ENCODE assay signal across 1 cellular context in the genomic region with DNA sequence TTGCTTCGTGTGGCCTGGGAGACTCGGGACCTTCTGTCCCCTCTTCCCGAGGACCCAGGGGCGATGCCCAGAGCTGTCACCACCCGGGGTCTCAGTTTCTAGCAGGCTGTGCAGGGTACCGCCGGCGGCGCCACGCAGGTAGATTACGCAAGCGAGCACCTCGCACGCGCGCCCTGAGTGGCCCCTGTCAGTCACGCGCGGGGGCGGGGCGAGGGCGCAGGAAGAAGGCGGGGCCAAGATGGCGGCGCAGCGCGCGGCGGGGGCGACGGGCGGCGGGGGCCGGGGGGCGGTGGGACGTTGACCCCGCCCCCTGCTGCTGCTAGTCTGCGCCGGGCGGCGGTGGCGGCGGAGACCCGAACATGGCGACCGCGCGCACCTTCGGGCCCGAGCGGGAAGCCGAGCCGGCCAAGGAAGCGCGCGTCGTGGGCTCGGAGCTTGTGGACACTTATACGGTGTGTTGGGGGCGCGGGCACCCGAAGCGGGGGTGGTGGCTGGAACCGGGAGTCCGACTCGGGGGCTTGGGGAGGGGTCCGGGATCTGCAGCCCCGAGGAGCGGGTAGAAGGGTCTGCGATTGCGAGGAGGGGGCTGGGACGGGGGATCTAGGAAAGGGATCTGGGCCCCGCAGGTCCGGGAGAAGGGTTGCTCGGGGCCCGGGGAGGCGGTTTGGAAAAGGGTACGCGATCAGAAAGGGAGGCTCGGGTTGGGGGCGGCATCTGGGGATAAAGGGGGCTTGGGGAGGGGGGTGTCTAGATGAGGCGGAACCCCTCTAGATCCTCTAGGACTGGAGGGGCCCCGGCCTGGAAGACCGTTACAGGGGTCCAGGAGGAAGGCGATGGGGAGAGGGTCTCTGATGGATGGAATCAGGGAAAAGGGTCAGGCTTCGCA.
TF ChIP-seq lines count a peak whose summit lies in the region.

A gene (plus strand): TSS at position 322 of the 886 bp plus-strand sequence. CDS start 38 bp downstream, at position 360.

TF ChIP-seq in WTC11, 78 proteins besides CTCF, POLR2A, EP300 and RAD21 (continued from another document and continues in another):
- TF ChIP-seq, protein P1, sequence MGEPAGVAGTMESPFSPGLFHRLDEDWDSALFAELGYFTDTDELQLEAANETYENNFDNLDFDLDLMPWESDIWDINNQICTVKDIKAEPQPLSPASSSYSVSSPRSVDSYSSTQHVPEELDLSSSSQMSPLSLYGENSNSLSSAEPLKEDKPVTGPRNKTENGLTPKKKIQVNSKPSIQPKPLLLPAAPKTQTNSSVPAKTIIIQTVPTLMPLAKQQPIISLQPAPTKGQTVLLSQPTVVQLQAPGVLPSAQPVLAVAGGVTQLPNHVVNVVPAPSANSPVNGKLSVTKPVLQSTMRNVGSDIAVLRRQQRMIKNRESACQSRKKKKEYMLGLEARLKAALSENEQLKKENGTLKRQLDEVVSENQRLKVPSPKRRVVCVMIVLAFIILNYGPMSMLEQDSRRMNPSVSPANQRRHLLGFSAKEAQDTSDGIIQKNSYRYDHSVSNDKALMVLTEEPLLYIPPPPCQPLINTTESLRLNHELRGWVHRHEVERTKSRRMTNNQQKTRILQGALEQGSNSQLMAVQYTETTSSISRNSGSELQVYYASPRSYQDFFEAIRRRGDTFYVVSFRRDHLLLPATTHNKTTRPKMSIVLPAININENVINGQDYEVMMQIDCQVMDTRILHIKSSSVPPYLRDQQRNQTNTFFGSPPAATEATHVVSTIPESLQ (CRISPR knock-in tag; IDR thresholded peaks at IDR 0.05), result no peak
- TF ChIP-seq GTF2I (CRISPR knock-in tag; conservative IDR thresholded peaks at IDR 0.05), result no peak
- no peak for TF ChIP-seq NR3C1 (CRISPR knock-in tag; conservative IDR thresholded peaks at IDR 0.05; ENCODE audit: low read depth)
- TF ChIP-seq ESRRA (CRISPR knock-in tag; IDR thresholded peaks at IDR 0.05; ENCODE audit: borderline replicate concordance), result no peak
- TF ChIP-seq CBFB (CRISPR knock-in tag; IDR thresholded peaks at IDR 0.05; ENCODE audit: low read depth), result no peak
- no peak for TF ChIP-seq ELF4 (CRISPR knock-in tag; IDR thresholded peaks at IDR 0.05; ENCODE audit: low read depth)
- no peak; the same call in 1 of the 2 replicates for TF ChIP-seq ZNF423 (CRISPR knock-in tag; IDR thresholded peaks at IDR 0.05)
- TF ChIP-seq FOXK1 (CRISPR knock-in tag; IDR thresholded peaks at IDR 0.05), result peak; percentile 60; the same call in 1 of the 2 replicates
- no peak for TF ChIP-seq KAT7 (CRISPR knock-in tag; IDR thresholded peaks at IDR 0.05; ENCODE audit: borderline replicate concordance)
- no peak for TF ChIP-seq ATF1 (CRISPR knock-in tag; IDR thresholded peaks at IDR 0.05)
- TF ChIP-seq, protein P2, sequence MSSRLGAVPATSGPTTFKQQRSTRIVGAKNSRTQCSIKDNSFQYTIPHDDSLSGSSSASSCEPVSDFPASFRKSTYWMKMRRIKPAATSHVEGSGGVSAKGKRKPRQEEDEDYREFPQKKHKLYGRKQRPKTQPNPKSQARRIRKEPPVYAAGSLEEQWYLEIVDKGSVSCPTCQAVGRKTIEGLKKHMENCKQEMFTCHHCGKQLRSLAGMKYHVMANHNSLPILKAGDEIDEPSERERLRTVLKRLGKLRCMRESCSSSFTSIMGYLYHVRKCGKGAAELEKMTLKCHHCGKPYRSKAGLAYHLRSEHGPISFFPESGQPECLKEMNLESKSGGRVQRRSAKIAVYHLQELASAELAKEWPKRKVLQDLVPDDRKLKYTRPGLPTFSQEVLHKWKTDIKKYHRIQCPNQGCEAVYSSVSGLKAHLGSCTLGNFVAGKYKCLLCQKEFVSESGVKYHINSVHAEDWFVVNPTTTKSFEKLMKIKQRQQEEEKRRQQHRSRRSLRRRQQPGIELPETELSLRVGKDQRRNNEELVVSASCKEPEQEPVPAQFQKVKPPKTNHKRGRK (CRISPR knock-in tag; IDR thresholded peaks at IDR 0.05; ENCODE audit: borderline replicate concordance), result no peak
- TF ChIP-seq, protein P3, sequence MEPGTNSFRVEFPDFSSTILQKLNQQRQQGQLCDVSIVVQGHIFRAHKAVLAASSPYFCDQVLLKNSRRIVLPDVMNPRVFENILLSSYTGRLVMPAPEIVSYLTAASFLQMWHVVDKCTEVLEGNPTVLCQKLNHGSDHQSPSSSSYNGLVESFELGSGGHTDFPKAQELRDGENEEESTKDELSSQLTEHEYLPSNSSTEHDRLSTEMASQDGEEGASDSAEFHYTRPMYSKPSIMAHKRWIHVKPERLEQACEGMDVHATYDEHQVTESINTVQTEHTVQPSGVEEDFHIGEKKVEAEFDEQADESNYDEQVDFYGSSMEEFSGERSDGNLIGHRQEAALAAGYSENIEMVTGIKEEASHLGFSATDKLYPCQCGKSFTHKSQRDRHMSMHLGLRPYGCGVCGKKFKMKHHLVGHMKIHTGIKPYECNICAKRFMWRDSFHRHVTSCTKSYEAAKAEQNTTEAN (CRISPR knock-in tag; IDR thresholded peaks at IDR 0.05), result no peak
- TF ChIP-seq JUN (CRISPR knock-in tag; IDR thresholded peaks at IDR 0.05), result no peak
- TF ChIP-seq CREB1 (CRISPR knock-in tag; IDR thresholded peaks at IDR 0.05), result no peak
- TF ChIP-seq, protein P4, sequence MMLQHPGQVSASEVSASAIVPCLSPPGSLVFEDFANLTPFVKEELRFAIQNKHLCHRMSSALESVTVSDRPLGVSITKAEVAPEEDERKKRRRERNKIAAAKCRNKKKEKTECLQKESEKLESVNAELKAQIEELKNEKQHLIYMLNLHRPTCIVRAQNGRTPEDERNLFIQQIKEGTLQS (CRISPR knock-in tag; conservative IDR thresholded peaks at IDR 0.05), result no peak
- TF ChIP-seq, protein P5, sequence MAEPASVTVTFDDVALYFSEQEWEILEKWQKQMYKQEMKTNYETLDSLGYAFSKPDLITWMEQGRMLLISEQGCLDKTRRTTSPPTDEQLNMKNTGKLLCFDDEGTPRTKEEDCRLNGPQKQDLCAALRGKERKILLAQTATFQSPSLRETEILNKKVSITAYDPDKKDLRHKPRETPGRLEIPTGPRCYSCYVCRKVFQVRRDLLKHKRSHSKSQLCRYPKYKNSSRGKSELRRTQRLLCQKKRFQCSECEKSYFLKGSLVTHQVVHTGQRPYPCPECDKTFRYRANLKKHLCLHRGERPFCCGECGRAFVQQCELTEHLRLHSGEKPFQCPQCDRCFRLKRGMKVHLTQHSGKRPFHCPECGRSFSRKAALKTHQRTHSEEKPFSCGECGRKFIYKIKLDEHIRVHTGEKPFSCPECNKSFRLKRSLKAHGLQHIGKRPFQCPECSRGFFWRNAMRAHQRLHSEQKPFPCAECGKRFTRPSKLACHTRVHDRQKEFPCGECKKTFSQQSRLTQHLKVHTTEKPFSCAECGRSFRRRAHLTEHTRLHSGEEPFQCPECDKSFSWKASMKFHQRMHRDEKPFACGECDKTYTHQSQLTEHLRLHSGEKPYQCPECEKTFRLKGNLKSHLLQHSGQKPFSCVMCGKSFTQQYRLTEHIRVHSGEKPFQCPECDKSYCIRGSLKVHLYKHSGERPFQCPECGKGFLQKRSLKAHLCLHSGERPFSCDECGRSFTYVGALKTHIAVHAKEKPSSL (CRISPR knock-in tag; conservative IDR thresholded peaks at IDR 0.05), result no peak
- no peak for TF ChIP-seq TEAD1 (CRISPR knock-in tag; IDR thresholded peaks at IDR 0.05)
- TF ChIP-seq, protein P6, sequence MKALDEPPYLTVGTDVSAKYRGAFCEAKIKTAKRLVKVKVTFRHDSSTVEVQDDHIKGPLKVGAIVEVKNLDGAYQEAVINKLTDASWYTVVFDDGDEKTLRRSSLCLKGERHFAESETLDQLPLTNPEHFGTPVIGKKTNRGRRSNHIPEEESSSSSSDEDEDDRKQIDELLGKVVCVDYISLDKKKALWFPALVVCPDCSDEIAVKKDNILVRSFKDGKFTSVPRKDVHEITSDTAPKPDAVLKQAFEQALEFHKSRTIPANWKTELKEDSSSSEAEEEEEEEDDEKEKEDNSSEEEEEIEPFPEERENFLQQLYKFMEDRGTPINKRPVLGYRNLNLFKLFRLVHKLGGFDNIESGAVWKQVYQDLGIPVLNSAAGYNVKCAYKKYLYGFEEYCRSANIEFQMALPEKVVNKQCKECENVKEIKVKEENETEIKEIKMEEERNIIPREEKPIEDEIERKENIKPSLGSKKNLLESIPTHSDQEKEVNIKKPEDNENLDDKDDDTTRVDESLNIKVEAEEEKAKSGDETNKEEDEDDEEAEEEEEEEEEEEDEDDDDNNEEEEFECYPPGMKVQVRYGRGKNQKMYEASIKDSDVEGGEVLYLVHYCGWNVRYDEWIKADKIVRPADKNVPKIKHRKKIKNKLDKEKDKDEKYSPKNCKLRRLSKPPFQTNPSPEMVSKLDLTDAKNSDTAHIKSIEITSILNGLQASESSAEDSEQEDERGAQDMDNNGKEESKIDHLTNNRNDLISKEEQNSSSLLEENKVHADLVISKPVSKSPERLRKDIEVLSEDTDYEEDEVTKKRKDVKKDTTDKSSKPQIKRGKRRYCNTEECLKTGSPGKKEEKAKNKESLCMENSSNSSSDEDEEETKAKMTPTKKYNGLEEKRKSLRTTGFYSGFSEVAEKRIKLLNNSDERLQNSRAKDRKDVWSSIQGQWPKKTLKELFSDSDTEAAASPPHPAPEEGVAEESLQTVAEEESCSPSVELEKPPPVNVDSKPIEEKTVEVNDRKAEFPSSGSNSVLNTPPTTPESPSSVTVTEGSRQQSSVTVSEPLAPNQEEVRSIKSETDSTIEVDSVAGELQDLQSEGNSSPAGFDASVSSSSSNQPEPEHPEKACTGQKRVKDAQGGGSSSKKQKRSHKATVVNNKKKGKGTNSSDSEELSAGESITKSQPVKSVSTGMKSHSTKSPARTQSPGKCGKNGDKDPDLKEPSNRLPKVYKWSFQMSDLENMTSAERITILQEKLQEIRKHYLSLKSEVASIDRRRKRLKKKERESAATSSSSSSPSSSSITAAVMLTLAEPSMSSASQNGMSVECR (CRISPR knock-in tag; IDR thresholded peaks at IDR 0.05; ENCODE audit: borderline replicate concordance), result peak; percentile 69; the same call in 1 of the 2 replicates
- TF ChIP-seq RORB (CRISPR knock-in tag; IDR thresholded peaks at IDR 0.05), result no peak
- TF ChIP-seq ETV6 (CRISPR knock-in tag; IDR thresholded peaks at IDR 0.05), result no peak
- no peak for TF ChIP-seq MYBL2 (CRISPR knock-in tag; IDR thresholded peaks at IDR 0.05)
- TF ChIP-seq, protein P7, sequence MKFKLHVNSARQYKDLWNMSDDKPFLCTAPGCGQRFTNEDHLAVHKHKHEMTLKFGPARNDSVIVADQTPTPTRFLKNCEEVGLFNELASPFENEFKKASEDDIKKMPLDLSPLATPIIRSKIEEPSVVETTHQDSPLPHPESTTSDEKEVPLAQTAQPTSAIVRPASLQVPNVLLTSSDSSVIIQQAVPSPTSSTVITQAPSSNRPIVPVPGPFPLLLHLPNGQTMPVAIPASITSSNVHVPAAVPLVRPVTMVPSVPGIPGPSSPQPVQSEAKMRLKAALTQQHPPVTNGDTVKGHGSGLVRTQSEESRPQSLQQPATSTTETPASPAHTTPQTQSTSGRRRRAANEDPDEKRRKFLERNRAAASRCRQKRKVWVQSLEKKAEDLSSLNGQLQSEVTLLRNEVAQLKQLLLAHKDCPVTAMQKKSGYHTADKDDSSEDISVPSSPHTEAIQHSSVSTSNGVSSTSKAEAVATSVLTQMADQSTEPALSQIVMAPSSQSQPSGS (CRISPR knock-in tag; IDR thresholded peaks at IDR 0.05; ENCODE audit: borderline replicate concordance, low read depth), result no peak
- TF ChIP-seq SMAD4 (CRISPR knock-in tag; IDR thresholded peaks at IDR 0.05), result no peak
- no peak for TF ChIP-seq RELA (CRISPR knock-in tag; IDR thresholded peaks at IDR 0.05; ENCODE audit: borderline replicate concordance)
- TF ChIP-seq, protein P8, sequence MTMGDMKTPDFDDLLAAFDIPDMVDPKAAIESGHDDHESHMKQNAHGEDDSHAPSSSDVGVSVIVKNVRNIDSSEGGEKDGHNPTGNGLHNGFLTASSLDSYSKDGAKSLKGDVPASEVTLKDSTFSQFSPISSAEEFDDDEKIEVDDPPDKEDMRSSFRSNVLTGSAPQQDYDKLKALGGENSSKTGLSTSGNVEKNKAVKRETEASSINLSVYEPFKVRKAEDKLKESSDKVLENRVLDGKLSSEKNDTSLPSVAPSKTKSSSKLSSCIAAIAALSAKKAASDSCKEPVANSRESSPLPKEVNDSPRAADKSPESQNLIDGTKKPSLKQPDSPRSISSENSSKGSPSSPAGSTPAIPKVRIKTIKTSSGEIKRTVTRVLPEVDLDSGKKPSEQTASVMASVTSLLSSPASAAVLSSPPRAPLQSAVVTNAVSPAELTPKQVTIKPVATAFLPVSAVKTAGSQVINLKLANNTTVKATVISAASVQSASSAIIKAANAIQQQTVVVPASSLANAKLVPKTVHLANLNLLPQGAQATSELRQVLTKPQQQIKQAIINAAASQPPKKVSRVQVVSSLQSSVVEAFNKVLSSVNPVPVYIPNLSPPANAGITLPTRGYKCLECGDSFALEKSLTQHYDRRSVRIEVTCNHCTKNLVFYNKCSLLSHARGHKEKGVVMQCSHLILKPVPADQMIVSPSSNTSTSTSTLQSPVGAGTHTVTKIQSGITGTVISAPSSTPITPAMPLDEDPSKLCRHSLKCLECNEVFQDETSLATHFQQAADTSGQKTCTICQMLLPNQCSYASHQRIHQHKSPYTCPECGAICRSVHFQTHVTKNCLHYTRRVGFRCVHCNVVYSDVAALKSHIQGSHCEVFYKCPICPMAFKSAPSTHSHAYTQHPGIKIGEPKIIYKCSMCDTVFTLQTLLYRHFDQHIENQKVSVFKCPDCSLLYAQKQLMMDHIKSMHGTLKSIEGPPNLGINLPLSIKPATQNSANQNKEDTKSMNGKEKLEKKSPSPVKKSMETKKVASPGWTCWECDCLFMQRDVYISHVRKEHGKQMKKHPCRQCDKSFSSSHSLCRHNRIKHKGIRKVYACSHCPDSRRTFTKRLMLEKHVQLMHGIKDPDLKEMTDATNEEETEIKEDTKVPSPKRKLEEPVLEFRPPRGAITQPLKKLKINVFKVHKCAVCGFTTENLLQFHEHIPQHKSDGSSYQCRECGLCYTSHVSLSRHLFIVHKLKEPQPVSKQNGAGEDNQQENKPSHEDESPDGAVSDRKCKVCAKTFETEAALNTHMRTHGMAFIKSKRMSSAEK (CRISPR knock-in tag; IDR thresholded peaks at IDR 0.05; ENCODE audit: borderline replicate concordance), result no peak
- TF ChIP-seq, protein P9, sequence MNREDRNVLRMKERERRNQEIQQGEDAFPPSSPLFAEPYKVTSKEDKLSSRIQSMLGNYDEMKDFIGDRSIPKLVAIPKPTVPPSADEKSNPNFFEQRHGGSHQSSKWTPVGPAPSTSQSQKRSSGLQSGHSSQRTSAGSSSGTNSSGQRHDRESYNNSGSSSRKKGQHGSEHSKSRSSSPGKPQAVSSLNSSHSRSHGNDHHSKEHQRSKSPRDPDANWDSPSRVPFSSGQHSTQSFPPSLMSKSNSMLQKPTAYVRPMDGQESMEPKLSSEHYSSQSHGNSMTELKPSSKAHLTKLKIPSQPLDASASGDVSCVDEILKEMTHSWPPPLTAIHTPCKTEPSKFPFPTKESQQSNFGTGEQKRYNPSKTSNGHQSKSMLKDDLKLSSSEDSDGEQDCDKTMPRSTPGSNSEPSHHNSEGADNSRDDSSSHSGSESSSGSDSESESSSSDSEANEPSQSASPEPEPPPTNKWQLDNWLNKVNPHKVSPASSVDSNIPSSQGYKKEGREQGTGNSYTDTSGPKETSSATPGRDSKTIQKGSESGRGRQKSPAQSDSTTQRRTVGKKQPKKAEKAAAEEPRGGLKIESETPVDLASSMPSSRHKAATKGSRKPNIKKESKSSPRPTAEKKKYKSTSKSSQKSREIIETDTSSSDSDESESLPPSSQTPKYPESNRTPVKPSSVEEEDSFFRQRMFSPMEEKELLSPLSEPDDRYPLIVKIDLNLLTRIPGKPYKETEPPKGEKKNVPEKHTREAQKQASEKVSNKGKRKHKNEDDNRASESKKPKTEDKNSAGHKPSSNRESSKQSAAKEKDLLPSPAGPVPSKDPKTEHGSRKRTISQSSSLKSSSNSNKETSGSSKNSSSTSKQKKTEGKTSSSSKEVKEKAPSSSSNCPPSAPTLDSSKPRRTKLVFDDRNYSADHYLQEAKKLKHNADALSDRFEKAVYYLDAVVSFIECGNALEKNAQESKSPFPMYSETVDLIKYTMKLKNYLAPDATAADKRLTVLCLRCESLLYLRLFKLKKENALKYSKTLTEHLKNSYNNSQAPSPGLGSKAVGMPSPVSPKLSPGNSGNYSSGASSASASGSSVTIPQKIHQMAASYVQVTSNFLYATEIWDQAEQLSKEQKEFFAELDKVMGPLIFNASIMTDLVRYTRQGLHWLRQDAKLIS (CRISPR knock-in tag; IDR thresholded peaks at IDR 0.05; ENCODE audit: borderline replicate concordance), result no peak
